Comparison of ENCODE assay signal across 17 cellular contexts in genomic region chr6:87900160-87900698, GRCh38.
DNase-seq lines count a peak whose midpoint lies in the region; ATAC-seq, FAIRE-seq and TF ChIP-seq lines count a peak whose summit lies in the region.
"Had no signal": no experiment of that assay in that cellular context is flagged by ENCODE, and none has a peak within 500 bp of the region (broad histone marks: within the 10 kb centered on the region; RNA-seq: fewer than 3 reads in every experiment).

No MANE protein-coding gene starts in this region.

- TF ChIP-seq CTCF in HL-60 (IDR thresholded peaks at IDR 0.05; ENCODE audit: insufficient read depth, low read length) (no peak), bronchial epithelial cell (IDR thresholded peaks at IDR 0.05; ENCODE audit: insufficient read depth, low read length, severe bottlenecking) (no peak), HepG2 (CRISPR knock-in tag; IDR thresholded peaks at IDR 0.05) (no peak), spleen (IDR thresholded peaks at IDR 0.05 in 8 of 11, conservative IDR thresholded peaks at IDR 0.05 in 3 of 11) (no peak), GM10248 (IDR thresholded peaks at IDR 0.05; ENCODE audit: control extremely low read depth, extremely low read depth, low read depth, missing control alignments) (no peak)

- no peaks in the 10 kb centered on the region for H3K36me3 ChIP-seq in bronchial epithelial cell (ENCODE audit: control insufficient read depth, insufficient read depth, low read length)
- H3K36me3 ChIP-seq in HepG2 (replicated peaks in 1 of 2; ENCODE audit: control insufficient read depth in 1 of 2, insufficient read depth in 2 of 2, low read length in 2 of 2): no peaks in the 10 kb centered on the region
- H3K36me3 ChIP-seq in spleen: no peaks in the 10 kb centered on the region

- H3K79me2 ChIP-seq in HepG2 (ENCODE audit: insufficient read depth, low read length): no peaks in the 10 kb centered on the region

- no peak overlapping the region for H2AFZ ChIP-seq in HepG2 (ENCODE audit: low read length)

- intact Hi-C loops in HepG2 (cut with micrococcal nuclease; ENCODE audit: unreplicated experiment): no loop called here
- intact Hi-C loops in spleen (cut with DNase I; ENCODE audit: low total_unique reads): no loop called here

- H3K9me3 ChIP-seq in HepG2 (ENCODE audit: low read length) (no peaks in the 10 kb centered on the region), spleen (no peaks in the 10 kb centered on the region)

- WGBS in HepG2 (ENCODE audit: low lambda C conversion rate): 40% methylated on average over 3 of the region's 6 CpGs
- 63 to 86% (median 79%) methylated on average over 6 of the region's 6 CpGs for WGBS in spleen, 5 donors

- TF ChIP-seq RAD21 in HepG2 (CRISPR knock-in tag; IDR thresholded peaks at IDR 0.05): no peak

- peak in 1 of 2 experiments; percentile 16; a peak in 1 of 4 replicates for TF ChIP-seq EP300 in HepG2 (IDR thresholded peaks at IDR 0.05; ENCODE audit: low read depth in 2 of 2, low read length in 2 of 2)
- no peak for TF ChIP-seq EP300 in HepG2 (CRISPR knock-in tag; IDR thresholded peaks at IDR 0.05; ENCODE audit: borderline replicate concordance)

- FAIRE-seq in bronchial epithelial cell (lab: Jason Lieb, UNC): peak; percentile 32
- peak; percentile 32 for FAIRE-seq in HepG2 (lab: Jason Lieb, UNC)
- FAIRE-seq: A204.1, G401.6, GM12892, H54 had no signal

- H3K4me3 ChIP-seq in HL-60 (replicated peaks; ENCODE audit: insufficient read depth, low read length): no peak overlapping the region
- no peak overlapping the region for H3K4me3 ChIP-seq in bronchial epithelial cell (ENCODE audit: low read depth, low read length)
- H3K4me3 ChIP-seq in HepG2 (replicated peaks in 1 of 3; ENCODE audit: insufficient read depth in 1 of 3, low read depth in 2 of 3, low read length in 3 of 3): no peak overlapping the region
- no peak overlapping the region for H3K4me3 ChIP-seq in spleen

- CTCF ChIA-PET in HepG2 (lab: Yijun Ruan, JAX; ENCODE audit: low intra/inter-chr PET ratio, low total read pairs): no interaction called here
- CTCF ChIA-PET in GM10248 (lab: Yijun Ruan, JAX): interaction anchor here (0.9 kb wide), 1 partner anchor 10 kb away, joined by 3 read pairs; no protein-coding TSS in a partner anchor

- DNase-seq in HL-60 (ENCODE audit: low read depth in 1 of 2, low spot score in 1 of 2) (peak; percentile 77 to 82), bronchial epithelial cell (ENCODE audit: low read depth) (no peak), HepG2 (ENCODE audit: low spot score) (peak; percentile 18), spleen (peak; percentile 68), GM10248 (ENCODE audit: extremely low spot score) (no peak)
- DNase-seq: C1 segment of cervical spinal cord; Calu3; CD4-positive, alpha-beta T cell; DMS 273 treated with DMSO at 0.1 percent for 48 hours; EL had no signal

- H3K4me1 ChIP-seq in HepG2 (ENCODE audit: insufficient read depth, low read length): peaks cover 53% of the 10 kb centered on the region
- peaks cover 0 to 22% (median 0%) of the 10 kb centered on the region in 6 donors for H3K4me1 ChIP-seq in spleen

- no peak for TF ChIP-seq POLR2A in HepG2 (IDR thresholded peaks at IDR 0.05; ENCODE audit: insufficient read depth in 1 of 2, low read depth in 2 of 2, low read length in 2 of 2)
- TF ChIP-seq POLR2A in spleen (IDR thresholded peaks at IDR 0.05): no peak

- H3K27ac ChIP-seq in HL-60 (replicated peaks): peak overlapping the region; percentile 43
- H3K27ac ChIP-seq in HepG2 (ENCODE audit: extremely low read length, insufficient read depth, low read length): no peak overlapping the region
- peak overlapping the region in 6 of 8 donors; percentile 19 to 87 (median 62) for H3K27ac ChIP-seq in spleen

- in situ Hi-C loops in HepG2 (cut with HindIII; ENCODE audit: extremely low pct_ligation_motif_present, low pct_unique_long_range_greater_than_20kb): no loop called here

- peak overlapping the region; percentile 43 for H3K4me2 ChIP-seq in HepG2 (ENCODE audit: low read depth, low read length)

- H3K27me3 ChIP-seq in HL-60 (ENCODE audit: insufficient read depth, poor library complexity, severe bottlenecking): no peaks in the 10 kb centered on the region
- H3K27me3 ChIP-seq in bronchial epithelial cell (ENCODE audit: control insufficient read depth, insufficient read depth, low read length): no peaks in the 10 kb centered on the region
- no peaks in the 10 kb centered on the region for H3K27me3 ChIP-seq in HepG2 (ENCODE audit: control insufficient read depth in 1 of 2, insufficient read depth in 2 of 2, low read length in 2 of 2)
- H3K27me3 ChIP-seq in spleen (replicated peaks in 1 of 7): no peaks in the 10 kb centered on the region

- H4K20me1 ChIP-seq in HepG2 (ENCODE audit: insufficient read depth, low read length): no peaks in the 10 kb centered on the region

- POLR2A ChIA-PET in HepG2 (lab: Yijun Ruan, JAX) (interaction anchor here (0.5 kb wide), 1 partner anchor 562 kb away, joined by 3 read pairs; no protein-coding TSS in a partner anchor), GM10248 (lab: Yijun Ruan, JAX) (no interaction called here)

- no TSS peak for BruUV-seq in HepG2 (replicated peaks; lab: Mats Ljungman, UMichigan)

- ATAC-seq in HepG2 (peak; percentile 76), HG02571 (IDR thresholded peaks at IDR 0.05; ENCODE audit: unreplicated experiment) (no peak)
- ATAC-seq in activated CD4-positive, CD25-positive, alpha-beta regulatory T cell treated with anti-CD3 and anti-CD28 coated beads, Interleukin-2, amount 50 U/mL, for 24 hours: no peak
- ATAC-seq: HCT116 had no signal

- H3K9ac ChIP-seq in HepG2 (ENCODE audit: insufficient read depth, low read depth, low read length): no peak overlapping the region

TF ChIP-seq in HepG2, 621 proteins besides CTCF, POLR2A, EP300 and RAD21 (continues in another document):
- TF ChIP-seq HNF4G (IDR thresholded peaks at IDR 0.05; ENCODE audit: borderline replicate concordance, low read depth, low read length) (0 out of 2 replicates have a peak, but pooled peaks have one; percentile 7), HNF4G (CRISPR knock-in tag; IDR thresholded peaks at IDR 0.05; ENCODE audit: borderline replicate concordance, low read depth) (no peak), GATAD2A (CRISPR knock-in tag; IDR thresholded peaks at IDR 0.05) (0 out of 2 replicates have a peak, but pooled peaks have one; percentile 15), FIP1L1 (IDR thresholded peaks at IDR 0.05; ENCODE audit: borderline replicate concordance, insufficient read depth, low read depth, low read length) (no peak), CEBPG (CRISPR knock-in tag; IDR thresholded peaks at IDR 0.05) (peak; percentile 78), ZNF644 (CRISPR knock-in tag; IDR thresholded peaks at IDR 0.05; ENCODE audit: low read depth) (peak; percentile 84), ZNF605 (CRISPR knock-in tag; IDR thresholded peaks at IDR 0.05) (0 out of 2 replicates have a peak, but pooled peaks have one; percentile 38), MYC (CRISPR knock-in tag; IDR thresholded peaks at IDR 0.05; ENCODE audit: borderline replicate concordance) (peak; percentile 51; the same call in 1 of the 2 replicates), U2AF1 (optimal IDR thresholded peaks at IDR 0.05; ENCODE audit: low read depth, low read length) (no peak), HNF4A (CRISPR knock-in tag; IDR thresholded peaks at IDR 0.05) (peak; percentile 37; the same call in 1 of the 2 replicates), ZNF772 (CRISPR knock-in tag; IDR thresholded peaks at IDR 0.05) (no peak), NFE2L1 (CRISPR knock-in tag; IDR thresholded peaks at IDR 0.05; ENCODE audit: borderline replicate concordance) (no peak), MLXIP (CRISPR knock-in tag; IDR thresholded peaks at IDR 0.05; ENCODE audit: borderline replicate concordance) (no peak), TCF7 (IDR thresholded peaks at IDR 0.05; ENCODE audit: low read depth) (no peak), ZNF331 (CRISPR knock-in tag; IDR thresholded peaks at IDR 0.05) (0 out of 2 replicates have a peak, but pooled peaks have one; percentile 11), ZNF101 (CRISPR knock-in tag; IDR thresholded peaks at IDR 0.05; ENCODE audit: borderline replicate concordance, low read depth) (no peak), ZNF564 (CRISPR knock-in tag; IDR thresholded peaks at IDR 0.05) (no peak), ZMYM4 (CRISPR knock-in tag; IDR thresholded peaks at IDR 0.05) (peak; percentile 49; the same call in 1 of the 2 replicates), ZNF24 (IDR thresholded peaks at IDR 0.05) (no peak), HOXD1 (CRISPR knock-in tag; IDR thresholded peaks at IDR 0.05) (no peak)

Comparison
In these comparisons a context has a peak if more than half of its experiments do, and no peak if none do; other contexts are left out.
1. DNase-seq: peak in HL-60 (2 of 2), HepG2 (single experiment) and spleen (single experiment); none in bronchial epithelial cell (single experiment) and GM10248 (single experiment).